Comparison of ENCODE assay signal across 25 cellular contexts in the genomic region with DNA sequence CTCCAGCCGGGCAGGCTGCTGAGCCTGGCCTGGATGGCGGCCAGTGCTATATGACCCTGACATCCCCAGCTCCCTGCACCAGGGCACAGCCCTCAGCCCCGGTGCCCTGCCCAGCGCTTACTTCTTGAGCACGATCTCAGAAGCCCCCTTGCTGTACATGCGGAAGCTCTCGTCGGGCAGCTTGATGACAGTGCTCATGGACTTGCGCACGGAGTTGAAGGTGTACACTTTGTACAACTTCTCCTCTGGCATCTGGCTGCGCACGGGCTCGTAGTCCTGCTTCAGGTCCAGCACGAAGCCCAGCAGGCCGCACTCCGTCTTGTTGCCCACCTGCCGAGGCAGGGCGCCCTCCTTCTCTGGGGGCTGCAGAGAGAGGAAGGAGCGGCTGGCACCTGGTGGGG.
"Had no signal": no experiment of that assay in that cellular context is flagged by ENCODE, and none has a peak within 500 bp of the region (broad histone marks: within the 10 kb centered on the region; RNA-seq: fewer than 3 reads in every experiment).

No MANE protein-coding gene starts in this region.

- H3K27me3 Mint-ChIP-seq: stimulated activated memory B cell treated with anti-CD40 and anti-IgM and Interleukin-4, amounts not matched to agents 10 μg/mL and 1 μg/mL and 100 μg/mL, for 72 hours had no signal

- H3K27me3 ChIP-seq: right atrium auricular region, tibial nerve, uterus had no signal

- H2AFZ ChIP-seq: parathyroid adenoma had no signal

- H3K27ac ChIP-seq: left lung, parathyroid adenoma, right atrium auricular region, tibial nerve, uterus had no signal

- H3K9me3 ChIP-seq: mucosa of descending colon, uterus had no signal

- H3K9me3 Mint-ChIP-seq: natural killer cell treated with Interleukin-12 subunit alpha and Interleukin-12 subunit beta and Interleukin-15 and Interleukin-18, amount 100 ng/mL, for 72 hours; stimulated activated memory B cell treated with anti-CD40 and anti-IgM and Interleukin-4, amounts not matched to agents 10 μg/mL and 1 μg/mL and 100 μg/mL, for 72 hours; stimulated activated naive CD8-positive, alpha-beta T cell treated with anti-CD3 and anti-CD28 coated beads, Interleukin-15, amount 100 ng/mL, for 72 hours; type B pancreatic cell had no signal

- H3K36me3 ChIP-seq: left lung, right atrium auricular region, uterus had no signal

- H3K4me1 ChIP-seq: left lung, parathyroid adenoma, tibial nerve, uterus had no signal

- H3K27ac Mint-ChIP-seq: naive thymus-derived CD4-positive, alpha-beta T cell; natural killer cell treated with Interleukin-12 subunit alpha and Interleukin-12 subunit beta and Interleukin-15 and Interleukin-18, amount 100 ng/mL, for 72 hours; progenitor cell of endocrine pancreas; stimulated activated memory B cell treated with anti-CD40 and anti-IgM and Interleukin-4, amounts not matched to agents 10 μg/mL and 1 μg/mL and 100 μg/mL, for 72 hours; type B pancreatic cell had no signal

- ATAC-seq: left colon; left lung; mucosa of descending colon; naive thymus-derived CD4-positive, alpha-beta T cell; natural killer cell treated with Interleukin-12 subunit alpha and Interleukin-12 subunit beta and Interleukin-15 and Interleukin-18, amount 100 ng/mL, for 72 hours; sciatic nerve; stimulated activated memory B cell treated with anti-CD40 and anti-IgM and Interleukin-4, amounts not matched to agents 10 μg/mL and 1 μg/mL and 100 μg/mL, for 72 hours; stimulated activated naive CD8-positive, alpha-beta T cell treated with anti-CD3 and anti-CD28 coated beads, Interleukin-15, amount 100 ng/mL, for 72 hours had no signal

- H3K4me3 ChIP-seq: left lung, lung, mucosa of descending colon, right atrium auricular region, tibial nerve, uterus had no signal

- H3K4me1 Mint-ChIP-seq: naive thymus-derived CD4-positive, alpha-beta T cell had no signal

- DNase-seq: hippocampal formation; left colon; midbrain; mucosa of descending colon; naive thymus-derived CD4-positive, alpha-beta T cell; nucleus accumbens; small intestine; stimulated activated CD4-positive, alpha-beta T cell treated with anti-CD3 and anti-CD28 coated beads, Interleukin-1b, Interleukin-23, amount 100 ng/mL, for 48 hours; stimulated activated CD4-positive, alpha-beta T cell treated with anti-CD3 and anti-CD28 coated beads, Interleukin-2, amount 100 ng/mL, for 48 hours; stimulated activated CD4-positive, alpha-beta T cell treated with anti-CD3 and anti-CD28 coated beads, Interleukin-4, amount 100 ng/mL, for 4 hours; stimulated activated CD8-positive, alpha-beta memory T cell treated with anti-CD3 and anti-CD28 coated beads, Interleukin-4, amount 100 ng/mL, for 48 hours; stimulated activated naive CD4-positive, alpha-beta T cell treated with Interleukin-2 at 50 U/mL for 16 hours; stimulated activated naive CD8-positive, alpha-beta T cell treated with anti-CD3 and anti-CD28 coated beads, Interleukin-15, amount 100 ng/mL, for 72 hours; substantia nigra; uterus had no signal

- H3K9ac ChIP-seq: parathyroid adenoma had no signal

- H3K4me3 Mint-ChIP-seq: naive thymus-derived CD4-positive, alpha-beta T cell; natural killer cell treated with Interleukin-12 subunit alpha and Interleukin-12 subunit beta and Interleukin-15 and Interleukin-18, amount 100 ng/mL, for 72 hours; stimulated activated memory B cell treated with anti-CD40 and anti-IgM and Interleukin-4, amounts not matched to agents 10 μg/mL and 1 μg/mL and 100 μg/mL, for 72 hours; stimulated activated naive CD8-positive, alpha-beta T cell treated with anti-CD3 and anti-CD28 coated beads, Interleukin-15, amount 100 ng/mL, for 72 hours; type B pancreatic cell had no signal

- H3K36me3 Mint-ChIP-seq: natural killer cell treated with Interleukin-12 subunit alpha and Interleukin-12 subunit beta and Interleukin-15 and Interleukin-18, amount 100 ng/mL, for 72 hours; stimulated activated memory B cell treated with anti-CD40 and anti-IgM and Interleukin-4, amounts not matched to agents 10 μg/mL and 1 μg/mL and 100 μg/mL, for 72 hours; type B pancreatic cell had no signal
